Comparison of ENCODE assay signal across 3 cellular contexts in the genomic region with DNA sequence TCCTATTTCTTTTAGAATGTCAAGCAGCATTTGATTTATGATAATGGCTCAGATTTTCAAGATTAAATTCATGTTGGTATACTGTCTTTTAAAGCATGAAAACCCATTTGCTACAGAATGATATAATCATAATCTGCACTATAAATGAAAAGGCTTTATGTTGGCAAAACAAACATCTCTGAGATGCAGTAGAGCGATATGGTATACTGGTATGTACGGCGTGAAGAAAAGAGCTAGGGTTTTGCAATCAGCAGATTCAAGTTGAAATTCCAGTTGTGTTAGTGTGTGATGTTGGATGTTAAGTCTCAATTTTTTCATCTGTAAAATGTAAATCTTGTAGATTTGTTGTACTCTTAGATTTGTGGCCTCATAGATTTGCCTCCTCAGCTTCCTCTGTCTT.
TF ChIP-seq lines count a peak whose summit lies in the region.

No MANE protein-coding gene starts in this region.

TF ChIP-seq in A549, 52 proteins besides CTCF, POLR2A, EP300 and RAD21:
- no peak for TF ChIP-seq RCOR1 (IDR thresholded peaks at IDR 0.05; ENCODE audit: low read depth, low read length)
- no peak for TF ChIP-seq CHD4 (IDR thresholded peaks at IDR 0.05; ENCODE audit: borderline replicate concordance)
- no peak for TF ChIP-seq JUNB (IDR thresholded peaks at IDR 0.05)
- no peak for TF ChIP-seq RARB (CRISPR knock-in tag; IDR thresholded peaks at IDR 0.05)
- TF ChIP-seq, protein P1, sequence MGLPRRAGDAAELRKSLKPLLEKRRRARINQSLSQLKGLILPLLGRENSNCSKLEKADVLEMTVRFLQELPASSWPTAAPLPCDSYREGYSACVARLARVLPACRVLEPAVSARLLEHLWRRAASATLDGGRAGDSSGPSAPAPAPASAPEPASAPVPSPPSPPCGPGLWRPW (IDR thresholded peaks at IDR 0.05) = no peak
- TF ChIP-seq KDM5A (IDR thresholded peaks at IDR 0.05) = no peak
- TF ChIP-seq, protein P2, sequence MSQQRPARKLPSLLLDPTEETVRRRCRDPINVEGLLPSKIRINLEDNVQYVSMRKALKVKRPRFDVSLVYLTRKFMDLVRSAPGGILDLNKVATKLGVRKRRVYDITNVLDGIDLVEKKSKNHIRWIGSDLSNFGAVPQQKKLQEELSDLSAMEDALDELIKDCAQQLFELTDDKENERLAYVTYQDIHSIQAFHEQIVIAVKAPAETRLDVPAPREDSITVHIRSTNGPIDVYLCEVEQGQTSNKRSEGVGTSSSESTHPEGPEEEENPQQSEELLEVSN (IDR thresholded peaks at IDR 0.05; ENCODE audit: borderline replicate concordance, low read depth) = no peak
- TF ChIP-seq, protein P3, sequence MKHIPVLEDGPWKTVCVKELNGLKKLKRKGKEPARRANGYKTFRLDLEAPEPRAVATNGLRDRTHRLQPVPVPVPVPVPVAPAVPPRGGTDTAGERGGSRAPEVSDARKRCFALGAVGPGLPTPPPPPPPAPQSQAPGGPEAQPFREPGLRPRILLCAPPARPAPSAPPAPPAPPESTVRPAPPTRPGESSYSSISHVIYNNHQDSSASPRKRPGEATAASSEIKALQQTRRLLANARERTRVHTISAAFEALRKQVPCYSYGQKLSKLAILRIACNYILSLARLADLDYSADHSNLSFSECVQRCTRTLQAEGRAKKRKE (CRISPR knock-in tag; IDR thresholded peaks at IDR 0.05; ENCODE audit: low read depth) = no peak
- TF ChIP-seq PHF8 (IDR thresholded peaks at IDR 0.05; ENCODE audit: borderline replicate concordance, low read depth) = no peak
- TF ChIP-seq, protein P4, sequence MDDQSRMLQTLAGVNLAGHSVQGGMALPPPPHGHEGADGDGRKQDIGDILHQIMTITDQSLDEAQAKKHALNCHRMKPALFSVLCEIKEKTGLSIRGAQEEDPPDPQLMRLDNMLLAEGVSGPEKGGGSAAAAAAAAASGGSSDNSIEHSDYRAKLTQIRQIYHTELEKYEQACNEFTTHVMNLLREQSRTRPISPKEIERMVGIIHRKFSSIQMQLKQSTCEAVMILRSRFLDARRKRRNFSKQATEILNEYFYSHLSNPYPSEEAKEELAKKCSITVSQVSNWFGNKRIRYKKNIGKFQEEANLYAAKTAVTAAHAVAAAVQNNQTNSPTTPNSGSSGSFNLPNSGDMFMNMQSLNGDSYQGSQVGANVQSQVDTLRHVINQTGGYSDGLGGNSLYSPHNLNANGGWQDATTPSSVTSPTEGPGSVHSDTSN (IDR thresholded peaks at IDR 0.05) = no peak

TF ChIP-seq in HEK293T, 16 proteins besides CTCF, POLR2A, EP300 and RAD21:
- TF ChIP-seq ARNT (IDR thresholded peaks at IDR 0.05) (no peak), L3MBTL2 (conservative IDR thresholded peaks at IDR 0.05) (no peak)
- TF ChIP-seq, protein P5, sequence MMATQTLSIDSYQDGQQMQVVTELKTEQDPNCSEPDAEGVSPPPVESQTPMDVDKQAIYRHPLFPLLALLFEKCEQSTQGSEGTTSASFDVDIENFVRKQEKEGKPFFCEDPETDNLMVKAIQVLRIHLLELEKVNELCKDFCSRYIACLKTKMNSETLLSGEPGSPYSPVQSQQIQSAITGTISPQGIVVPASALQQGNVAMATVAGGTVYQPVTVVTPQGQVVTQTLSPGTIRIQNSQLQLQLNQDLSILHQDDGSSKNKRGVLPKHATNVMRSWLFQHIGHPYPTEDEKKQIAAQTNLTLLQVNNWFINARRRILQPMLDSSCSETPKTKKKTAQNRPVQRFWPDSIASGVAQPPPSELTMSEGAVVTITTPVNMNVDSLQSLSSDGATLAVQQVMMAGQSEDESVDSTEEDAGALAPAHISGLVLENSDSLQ (IDR thresholded peaks at IDR 0.05) = peak; percentile 47; the same call in 1 of the 2 replicates
TF ChIP-seq in HEK293T: peak in this region for 1.

TF ChIP-seq in H1, 55 proteins besides CTCF, POLR2A, EP300 and RAD21:
- TF ChIP-seq RBBP5 (IDR thresholded peaks at IDR 0.05; ENCODE audit: borderline replicate concordance, low read depth, low read length) (no peak), RFX5 (IDR thresholded peaks at IDR 0.05; ENCODE audit: borderline replicate concordance, low read depth, low read length) (no peak), CEBPB (IDR thresholded peaks at IDR 0.05; ENCODE audit: low read depth, low read length) (no peak), PHF8 (conservative IDR thresholded peaks at IDR 0.05; ENCODE audit: low read depth, low read length) (no peak), SAP30 (IDR thresholded peaks at IDR 0.05; ENCODE audit: insufficient read depth, insufficient replicate concordance, low read length) (no peak), SRF (IDR thresholded peaks at IDR 0.05; ENCODE audit: low read depth, low read length) (no peak), YY1 (IDR thresholded peaks at IDR 0.05; ENCODE audit: low read depth, low read length) (no peak), JUND (IDR thresholded peaks at IDR 0.05; ENCODE audit: low read length) (no peak)
- TF ChIP-seq, protein P6, sequence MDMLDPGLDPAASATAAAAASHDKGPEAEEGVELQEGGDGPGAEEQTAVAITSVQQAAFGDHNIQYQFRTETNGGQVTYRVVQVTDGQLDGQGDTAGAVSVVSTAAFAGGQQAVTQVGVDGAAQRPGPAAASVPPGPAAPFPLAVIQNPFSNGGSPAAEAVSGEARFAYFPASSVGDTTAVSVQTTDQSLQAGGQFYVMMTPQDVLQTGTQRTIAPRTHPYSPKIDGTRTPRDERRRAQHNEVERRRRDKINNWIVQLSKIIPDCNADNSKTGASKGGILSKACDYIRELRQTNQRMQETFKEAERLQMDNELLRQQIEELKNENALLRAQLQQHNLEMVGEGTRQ (IDR thresholded peaks at IDR 0.05; ENCODE audit: low read length) = no peak
